1 cellular context compared by ENCODE assay signal in the genomic region with DNA sequence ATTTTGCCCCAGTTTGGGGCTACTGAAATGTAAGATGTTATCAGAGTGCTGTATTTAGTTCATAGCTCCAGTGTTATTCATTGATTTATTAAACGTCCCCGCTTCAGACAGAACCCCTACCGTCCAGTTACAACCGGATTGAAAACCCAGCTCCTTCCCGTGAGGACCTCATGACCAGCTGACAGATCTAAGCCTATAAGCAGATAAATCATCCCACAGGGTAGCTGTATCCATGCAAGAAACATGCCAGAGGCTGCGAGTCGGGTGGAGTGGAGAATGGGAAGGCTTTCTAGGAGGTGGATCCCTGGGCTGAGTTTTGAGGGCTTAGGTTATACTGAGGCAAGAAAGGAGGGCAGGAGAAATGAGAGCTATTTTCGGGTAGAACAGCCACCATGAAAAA.
TF ChIP-seq lines count a peak whose summit lies in the region.

No MANE protein-coding gene starts in this region.

TF ChIP-seq in H1, 55 proteins besides CTCF, POLR2A, EP300 and RAD21 (continued from another document):
- TF ChIP-seq, protein P1, sequence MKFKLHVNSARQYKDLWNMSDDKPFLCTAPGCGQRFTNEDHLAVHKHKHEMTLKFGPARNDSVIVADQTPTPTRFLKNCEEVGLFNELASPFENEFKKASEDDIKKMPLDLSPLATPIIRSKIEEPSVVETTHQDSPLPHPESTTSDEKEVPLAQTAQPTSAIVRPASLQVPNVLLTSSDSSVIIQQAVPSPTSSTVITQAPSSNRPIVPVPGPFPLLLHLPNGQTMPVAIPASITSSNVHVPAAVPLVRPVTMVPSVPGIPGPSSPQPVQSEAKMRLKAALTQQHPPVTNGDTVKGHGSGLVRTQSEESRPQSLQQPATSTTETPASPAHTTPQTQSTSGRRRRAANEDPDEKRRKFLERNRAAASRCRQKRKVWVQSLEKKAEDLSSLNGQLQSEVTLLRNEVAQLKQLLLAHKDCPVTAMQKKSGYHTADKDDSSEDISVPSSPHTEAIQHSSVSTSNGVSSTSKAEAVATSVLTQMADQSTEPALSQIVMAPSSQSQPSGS (IDR thresholded peaks at IDR 0.05; ENCODE audit: low read length): no peak
- TF ChIP-seq, protein P2, sequence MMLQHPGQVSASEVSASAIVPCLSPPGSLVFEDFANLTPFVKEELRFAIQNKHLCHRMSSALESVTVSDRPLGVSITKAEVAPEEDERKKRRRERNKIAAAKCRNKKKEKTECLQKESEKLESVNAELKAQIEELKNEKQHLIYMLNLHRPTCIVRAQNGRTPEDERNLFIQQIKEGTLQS (IDR thresholded peaks at IDR 0.05; ENCODE audit: insufficient read depth, low read depth, low read length): no peak
- TF ChIP-seq BRCA1 (IDR thresholded peaks at IDR 0.05; ENCODE audit: low read depth, low read length) (no peak), SAP30 (IDR thresholded peaks at IDR 0.05; ENCODE audit: insufficient read depth, insufficient replicate concordance, low read length) (no peak), GABPA (IDR thresholded peaks at IDR 0.05; ENCODE audit: borderline replicate concordance, insufficient read depth, low read length) (no peak), SP2 (IDR thresholded peaks at IDR 0.05; ENCODE audit: low read length) (no peak), TAF7 (optimal IDR thresholded peaks at IDR 0.05; ENCODE audit: borderline replicate concordance, low read depth, low read length) (no peak), TAF1 (IDR thresholded peaks at IDR 0.05; ENCODE audit: low read depth, low read length) (no peak), CREB1 (IDR thresholded peaks at IDR 0.05) (no peak), CBX8 (IDR thresholded peaks at IDR 0.05; ENCODE audit: borderline replicate concordance, low read depth, low read length) (no peak)
- TF ChIP-seq, protein P3, sequence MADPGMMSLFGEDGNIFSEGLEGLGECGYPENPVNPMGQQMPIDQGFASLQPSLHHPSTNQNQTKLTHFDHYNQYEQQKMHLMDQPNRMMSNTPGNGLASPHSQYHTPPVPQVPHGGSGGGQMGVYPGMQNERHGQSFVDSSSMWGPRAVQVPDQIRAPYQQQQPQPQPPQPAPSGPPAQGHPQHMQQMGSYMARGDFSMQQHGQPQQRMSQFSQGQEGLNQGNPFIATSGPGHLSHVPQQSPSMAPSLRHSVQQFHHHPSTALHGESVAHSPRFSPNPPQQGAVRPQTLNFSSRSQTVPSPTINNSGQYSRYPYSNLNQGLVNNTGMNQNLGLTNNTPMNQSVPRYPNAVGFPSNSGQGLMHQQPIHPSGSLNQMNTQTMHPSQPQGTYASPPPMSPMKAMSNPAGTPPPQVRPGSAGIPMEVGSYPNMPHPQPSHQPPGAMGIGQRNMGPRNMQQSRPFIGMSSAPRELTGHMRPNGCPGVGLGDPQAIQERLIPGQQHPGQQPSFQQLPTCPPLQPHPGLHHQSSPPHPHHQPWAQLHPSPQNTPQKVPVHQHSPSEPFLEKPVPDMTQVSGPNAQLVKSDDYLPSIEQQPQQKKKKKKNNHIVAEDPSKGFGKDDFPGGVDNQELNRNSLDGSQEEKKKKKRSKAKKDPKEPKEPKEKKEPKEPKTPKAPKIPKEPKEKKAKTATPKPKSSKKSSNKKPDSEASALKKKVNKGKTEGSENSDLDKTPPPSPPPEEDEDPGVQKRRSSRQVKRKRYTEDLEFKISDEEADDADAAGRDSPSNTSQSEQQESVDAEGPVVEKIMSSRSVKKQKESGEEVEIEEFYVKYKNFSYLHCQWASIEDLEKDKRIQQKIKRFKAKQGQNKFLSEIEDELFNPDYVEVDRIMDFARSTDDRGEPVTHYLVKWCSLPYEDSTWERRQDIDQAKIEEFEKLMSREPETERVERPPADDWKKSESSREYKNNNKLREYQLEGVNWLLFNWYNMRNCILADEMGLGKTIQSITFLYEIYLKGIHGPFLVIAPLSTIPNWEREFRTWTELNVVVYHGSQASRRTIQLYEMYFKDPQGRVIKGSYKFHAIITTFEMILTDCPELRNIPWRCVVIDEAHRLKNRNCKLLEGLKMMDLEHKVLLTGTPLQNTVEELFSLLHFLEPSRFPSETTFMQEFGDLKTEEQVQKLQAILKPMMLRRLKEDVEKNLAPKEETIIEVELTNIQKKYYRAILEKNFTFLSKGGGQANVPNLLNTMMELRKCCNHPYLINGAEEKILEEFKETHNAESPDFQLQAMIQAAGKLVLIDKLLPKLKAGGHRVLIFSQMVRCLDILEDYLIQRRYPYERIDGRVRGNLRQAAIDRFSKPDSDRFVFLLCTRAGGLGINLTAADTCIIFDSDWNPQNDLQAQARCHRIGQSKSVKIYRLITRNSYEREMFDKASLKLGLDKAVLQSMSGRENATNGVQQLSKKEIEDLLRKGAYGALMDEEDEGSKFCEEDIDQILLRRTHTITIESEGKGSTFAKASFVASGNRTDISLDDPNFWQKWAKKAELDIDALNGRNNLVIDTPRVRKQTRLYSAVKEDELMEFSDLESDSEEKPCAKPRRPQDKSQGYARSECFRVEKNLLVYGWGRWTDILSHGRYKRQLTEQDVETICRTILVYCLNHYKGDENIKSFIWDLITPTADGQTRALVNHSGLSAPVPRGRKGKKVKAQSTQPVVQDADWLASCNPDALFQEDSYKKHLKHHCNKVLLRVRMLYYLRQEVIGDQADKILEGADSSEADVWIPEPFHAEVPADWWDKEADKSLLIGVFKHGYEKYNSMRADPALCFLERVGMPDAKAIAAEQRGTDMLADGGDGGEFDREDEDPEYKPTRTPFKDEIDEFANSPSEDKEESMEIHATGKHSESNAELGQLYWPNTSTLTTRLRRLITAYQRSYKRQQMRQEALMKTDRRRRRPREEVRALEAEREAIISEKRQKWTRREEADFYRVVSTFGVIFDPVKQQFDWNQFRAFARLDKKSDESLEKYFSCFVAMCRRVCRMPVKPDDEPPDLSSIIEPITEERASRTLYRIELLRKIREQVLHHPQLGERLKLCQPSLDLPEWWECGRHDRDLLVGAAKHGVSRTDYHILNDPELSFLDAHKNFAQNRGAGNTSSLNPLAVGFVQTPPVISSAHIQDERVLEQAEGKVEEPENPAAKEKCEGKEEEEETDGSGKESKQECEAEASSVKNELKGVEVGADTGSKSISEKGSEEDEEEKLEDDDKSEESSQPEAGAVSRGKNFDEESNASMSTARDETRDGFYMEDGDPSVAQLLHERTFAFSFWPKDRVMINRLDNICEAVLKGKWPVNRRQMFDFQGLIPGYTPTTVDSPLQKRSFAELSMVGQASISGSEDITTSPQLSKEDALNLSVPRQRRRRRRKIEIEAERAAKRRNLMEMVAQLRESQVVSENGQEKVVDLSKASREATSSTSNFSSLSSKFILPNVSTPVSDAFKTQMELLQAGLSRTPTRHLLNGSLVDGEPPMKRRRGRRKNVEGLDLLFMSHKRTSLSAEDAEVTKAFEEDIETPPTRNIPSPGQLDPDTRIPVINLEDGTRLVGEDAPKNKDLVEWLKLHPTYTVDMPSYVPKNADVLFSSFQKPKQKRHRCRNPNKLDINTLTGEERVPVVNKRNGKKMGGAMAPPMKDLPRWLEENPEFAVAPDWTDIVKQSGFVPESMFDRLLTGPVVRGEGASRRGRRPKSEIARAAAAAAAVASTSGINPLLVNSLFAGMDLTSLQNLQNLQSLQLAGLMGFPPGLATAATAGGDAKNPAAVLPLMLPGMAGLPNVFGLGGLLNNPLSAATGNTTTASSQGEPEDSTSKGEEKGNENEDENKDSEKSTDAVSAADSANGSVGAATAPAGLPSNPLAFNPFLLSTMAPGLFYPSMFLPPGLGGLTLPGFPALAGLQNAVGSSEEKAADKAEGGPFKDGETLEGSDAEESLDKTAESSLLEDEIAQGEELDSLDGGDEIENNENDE (IDR thresholded peaks at IDR 0.05; ENCODE audit: insufficient replicate concordance, low read length): no peak
- TF ChIP-seq, protein P4, sequence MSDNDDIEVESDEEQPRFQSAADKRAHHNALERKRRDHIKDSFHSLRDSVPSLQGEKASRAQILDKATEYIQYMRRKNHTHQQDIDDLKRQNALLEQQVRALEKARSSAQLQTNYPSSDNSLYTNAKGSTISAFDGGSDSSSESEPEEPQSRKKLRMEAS (IDR thresholded peaks at IDR 0.05): no peak
